In the genomic region with DNA sequence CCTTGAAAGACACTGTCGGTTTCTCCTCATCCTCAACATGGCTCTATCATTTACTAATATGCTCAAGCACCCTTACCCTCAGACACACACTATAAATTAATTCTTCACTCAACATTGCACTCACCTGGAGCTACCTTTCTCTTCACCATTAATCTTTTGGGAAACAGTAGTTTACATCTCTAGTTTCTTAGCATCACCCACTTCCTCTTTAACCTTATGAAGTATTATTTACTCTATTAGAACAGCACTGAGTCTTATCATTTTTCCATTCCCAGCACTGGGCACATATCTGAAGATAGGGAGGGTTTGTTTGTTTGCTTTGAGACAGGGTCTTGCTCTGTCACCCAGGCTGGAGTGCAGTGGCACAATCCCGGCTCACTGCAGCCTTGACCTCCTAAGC, we compare ENCODE assay signal across 15 cellular contexts.
DNase-seq lines count a peak whose midpoint lies in the region; ATAC-seq, FAIRE-seq and TF ChIP-seq lines count a peak whose summit lies in the region.
"Had no signal": no experiment of that assay in that cellular context is flagged by ENCODE, and none has a peak within 500 bp of the region (broad histone marks: within the 10 kb centered on the region; RNA-seq: fewer than 3 reads in every experiment).

No MANE protein-coding gene starts in this region.

- no TSS peak for BruUV-seq in GM12878 (replicated peaks; lab: Mats Ljungman, UMichigan)

- no peaks in the 10 kb centered on the region for H3K36me3 ChIP-seq in GM12878 (ENCODE audit: control insufficient read depth in 2 of 2, insufficient read depth in 2 of 2, low read length in 1 of 2)
- no peaks in the 10 kb centered on the region for H3K36me3 ChIP-seq in esophagus muscularis mucosa

- H3K9me3 Mint-ChIP-seq in stimulated activated naive B cell treated with anti-CD40 and anti-IgM and Interleukin-4, amounts not matched to agents 10 μg/mL and 1 μg/mL and 100 μg/mL, for 72 hours, result peaks cover 0 to 5% of the 10 kb centered on the region in 2 donors
- H3K9me3 Mint-ChIP-seq in stimulated activated effector memory CD8-positive, alpha-beta T cell treated with anti-CD3 and anti-CD28 coated beads, Interleukin-12 subunit alpha, Interleukin-12 subunit beta, amount 100 ng/mL, for 72 hours, result no peaks in the 10 kb centered on the region
- H3K9me3 Mint-ChIP-seq: activated naive CD4-positive, alpha-beta T cell treated with anti-CD3 and anti-CD28 coated beads, Interleukin-2, amount 50 U/mL, for 72 hours had no signal

- TF ChIP-seq CTCF in GM12878 (IDR thresholded peaks at IDR 0.05 in 2 of 3, conservative IDR thresholded peaks at IDR 0.05 in 1 of 3; ENCODE audit: control insufficient read depth in 2 of 3, extremely low read depth in 1 of 3, insufficient read depth in 1 of 3, low read depth in 3 of 3, low read length in 3 of 3) (no peak), esophagus muscularis mucosa (IDR thresholded peaks at IDR 0.05) (no peak)

- CTCF ChIA-PET in GM12878 (lab: Yijun Ruan, JAX), result interaction anchor here (0.8 to 4.4 kb wide), 9 partner anchors 9 to 1213 kb away, joined by 3 to 25 read pairs (median 4); no protein-coding TSS in a partner anchor

- H3K4me3 ChIP-seq in GM12878 (no peak overlapping the region), esophagus muscularis mucosa (no peak overlapping the region)
- H3K4me3 ChIP-seq: GM23248 had no signal

- H3K9me3 ChIP-seq in GM12878 (replicated peaks; ENCODE audit: control insufficient read depth, insufficient read depth, low read length) (peaks cover 2% of the 10 kb centered on the region; the same call in 2 of the 3 replicates), esophagus muscularis mucosa (no peaks in the 10 kb centered on the region)

- SMC1A ChIA-PET in GM12878 (lab: Charles Lee; ENCODE audit: uncharacterized antibody, unreplicated experiment), result interaction anchor here (1.3 to 2.5 kb wide), 8 partner anchors 8 to 501 kb away, joined by 3 to 13 read pairs (median 6); no protein-coding TSS in a partner anchor

- H3K27me3 Mint-ChIP-seq in stimulated activated naive B cell treated with anti-CD40 and anti-IgM and Interleukin-4, amounts not matched to agents 10 μg/mL and 1 μg/mL and 100 μg/mL, for 72 hours, result no peaks in the 10 kb centered on the region
- H3K27me3 Mint-ChIP-seq: CD8-positive, alpha-beta memory T cell had no signal

- H3K4me1 ChIP-seq in GM12878 (ENCODE audit: control insufficient read depth, insufficient read depth, low read length), result peaks cover 16% of the 10 kb centered on the region
- peaks cover 0 to 9% (median 5%) of the 10 kb centered on the region in 4 donors for H3K4me1 ChIP-seq in esophagus muscularis mucosa

- no peak overlapping the region for H3K9ac ChIP-seq in GM12878 (ENCODE audit: control insufficient read depth, insufficient read depth, low read length)
- H3K9ac ChIP-seq: GM23248, KMS-11 had no signal

- TF ChIP-seq POLR2A in GM12878 (IDR thresholded peaks at IDR 0.05; ENCODE audit: low read depth, low read length) (no peak), esophagus muscularis mucosa (IDR thresholded peaks at IDR 0.05; ENCODE audit: low read depth) (no peak)

- POLR2A ChIA-PET in GM12878 (lab: Charles Lee), result no interaction called here

- H3K27me3 ChIP-seq in GM12878 (replicated peaks in 1 of 2; ENCODE audit: control insufficient read depth in 2 of 2, insufficient read depth in 2 of 2, low read length in 1 of 2), result no peaks in the 10 kb centered on the region
- no peaks in the 10 kb centered on the region for H3K27me3 ChIP-seq in esophagus muscularis mucosa

- RAD21 ChIA-PET in GM12878 (lab: Charles Lee; ENCODE audit: unreplicated experiment), result interaction anchor here (1.3 to 3.5 kb wide), 5 partner anchors 11 to 499 kb away, joined by 3 to 15 read pairs (median 4); no protein-coding TSS in a partner anchor

- ATAC-seq in HG03442 (IDR thresholded peaks at IDR 0.05; ENCODE audit: unreplicated experiment) (peak; percentile 18), GM12878 (peak; percentile 51)
- ATAC-seq in stimulated activated naive B cell treated with anti-CD40 and anti-IgM and Interleukin-4, amounts not matched to agents 10 μg/mL and 1 μg/mL and 100 μg/mL, for 72 hours (replicated peaks), result peak; percentile 19 to 35
- no peak for ATAC-seq in stimulated activated effector memory CD8-positive, alpha-beta T cell treated with anti-CD3 and anti-CD28 coated beads, Interleukin-12 subunit alpha, Interleukin-12 subunit beta, amount 100 ng/mL, for 72 hours
- ATAC-seq: activated naive CD4-positive, alpha-beta T cell treated with anti-CD3 and anti-CD28 coated beads, Interleukin-2, amount 50 U/mL, for 72 hours had no signal

- intact Hi-C loops in GM12878 (cut with micrococcal nuclease; ENCODE audit: unreplicated experiment) (loop anchor here (1.0 kb wide), 1 partner anchor 500 kb away; no protein-coding TSS in a partner anchor), esophagus muscularis mucosa (cut with DNase I) (no loop called here)

- TF ChIP-seq RAD21 in GM12878 (IDR thresholded peaks at IDR 0.05; ENCODE audit: insufficient read depth, low read depth, low read length), result no peak

- no peak for TF ChIP-seq EP300 in GM12878 (IDR thresholded peaks at IDR 0.05; ENCODE audit: borderline replicate concordance in 1 of 2, control insufficient read depth in 1 of 2, low read depth in 2 of 2, low read length in 2 of 2)
- no peak for TF ChIP-seq EP300 in esophagus muscularis mucosa (IDR thresholded peaks at IDR 0.05)

- WGBS in GM12878 (ENCODE audit: insufficient coverage, insufficient replicate concordance, low lambda C conversion rate, missing lambda C conversion rate), result 58% methylated on average over 2 of the region's 2 CpGs
- 75% methylated on average over 2 of the region's 2 CpGs for WGBS in esophagus muscularis mucosa

- peak; percentile 1 for DNase-seq in NOMO-1 treated with DMSO at 0.1 percent for 48 hours (lab: John Stamatoyannopoulos, UW; ENCODE audit: unreplicated experiment)
- no peak for DNase-seq in NOMO-1 treated with dmso at 0.1 percent for 144 hours (lab: John Stamatoyannopoulos, UW; ENCODE audit: unreplicated experiment)
- no peak for DNase-seq in GM12878 (ENCODE audit: low read depth, low spot score)
- no peak for DNase-seq in stimulated activated naive B cell treated with anti-CD40 and anti-IgM and Interleukin-4, amounts not matched to agents 10 μg/mL and 1 μg/mL and 100 μg/mL, for 72 hours
- DNase-seq in HuH-7.5 (ENCODE audit: low spot score), result no peak
- DNase-seq in esophagus muscularis mucosa (ENCODE audit: extremely low spot score), result no peak
- no peak for DNase-seq in stimulated activated effector memory CD8-positive, alpha-beta T cell treated with anti-CD3 and anti-CD28 coated beads, Interleukin-12 subunit alpha, Interleukin-12 subunit beta, amount 100 ng/mL, for 72 hours (ENCODE audit: low spot score in 2 of 2)
- DNase-seq: activated CD4-positive, CD25-positive, alpha-beta regulatory T cell treated with anti-CD3 and anti-CD28 coated beads, Interleukin-2, amount 50 U/mL, for 72 hours; CD8-positive, alpha-beta memory T cell; NCI-H524 treated with DMSO at 0.1 percent for 48 hours had no signal

- in situ Hi-C loops in GM12878 (cut with MboI), result no loop called here

- no peak overlapping the region; the same call in 1 of the 2 replicates for H2AFZ ChIP-seq in GM12878 (ENCODE audit: control insufficient read depth, low read depth, low read length)
- H2AFZ ChIP-seq: GM23248 had no signal

- no peak overlapping the region for H3K4me3 Mint-ChIP-seq in stimulated activated naive B cell treated with anti-CD40 and anti-IgM and Interleukin-4, amounts not matched to agents 10 μg/mL and 1 μg/mL and 100 μg/mL, for 72 hours
- H3K4me3 Mint-ChIP-seq in stimulated activated effector memory CD8-positive, alpha-beta T cell treated with anti-CD3 and anti-CD28 coated beads, Interleukin-12 subunit alpha, Interleukin-12 subunit beta, amount 100 ng/mL, for 72 hours, result no peak overlapping the region
- H3K4me3 Mint-ChIP-seq: CD8-positive, alpha-beta memory T cell had no signal

- H3K4me2 ChIP-seq in GM12878 (ENCODE audit: control insufficient read depth, insufficient read depth), result no peak overlapping the region; the same call in 1 of the 2 replicates

- no peak for FAIRE-seq in GM12878 (lab: Jason Lieb, UNC)
- FAIRE-seq: bronchial epithelial cell had no signal

- no peaks in the 10 kb centered on the region for H3K79me2 ChIP-seq in GM12878 (ENCODE audit: control insufficient read depth, insufficient read depth, low read length)

- peaks cover 13 to 18% of the 10 kb centered on the region in 2 donors for H3K4me1 Mint-ChIP-seq in stimulated activated naive B cell treated with anti-CD40 and anti-IgM and Interleukin-4, amounts not matched to agents 10 μg/mL and 1 μg/mL and 100 μg/mL, for 72 hours
- H3K4me1 Mint-ChIP-seq in stimulated activated effector memory CD8-positive, alpha-beta T cell treated with anti-CD3 and anti-CD28 coated beads, Interleukin-12 subunit alpha, Interleukin-12 subunit beta, amount 100 ng/mL, for 72 hours, result no peaks in the 10 kb centered on the region
- H3K4me1 Mint-ChIP-seq: CD8-positive, alpha-beta memory T cell had no signal

- peak overlapping the region; percentile 3 for H3K27ac Mint-ChIP-seq in stimulated activated naive B cell treated with anti-CD40 and anti-IgM and Interleukin-4, amounts not matched to agents 10 μg/mL and 1 μg/mL and 100 μg/mL, for 72 hours
- H3K27ac Mint-ChIP-seq in stimulated activated effector memory CD8-positive, alpha-beta T cell treated with anti-CD3 and anti-CD28 coated beads, Interleukin-12 subunit alpha, Interleukin-12 subunit beta, amount 100 ng/mL, for 72 hours, result no peak overlapping the region
- H3K27ac Mint-ChIP-seq: CD8-positive, alpha-beta memory T cell had no signal

- H3K27ac ChIP-seq in GM12878 (ENCODE audit: control insufficient read depth, insufficient read depth) (no peak overlapping the region), esophagus muscularis mucosa (replicated peaks in 1 of 4) (no peak overlapping the region)
- H3K27ac ChIP-seq: GM23248, KMS-11 had no signal

- no peaks in the 10 kb centered on the region for H4K20me1 ChIP-seq in GM12878 (ENCODE audit: control insufficient read depth, insufficient read depth)

- no peaks in the 10 kb centered on the region for H3K36me3 Mint-ChIP-seq in stimulated activated naive B cell treated with anti-CD40 and anti-IgM and Interleukin-4, amounts not matched to agents 10 μg/mL and 1 μg/mL and 100 μg/mL, for 72 hours
- no peaks in the 10 kb centered on the region for H3K36me3 Mint-ChIP-seq in stimulated activated effector memory CD8-positive, alpha-beta T cell treated with anti-CD3 and anti-CD28 coated beads, Interleukin-12 subunit alpha, Interleukin-12 subunit beta, amount 100 ng/mL, for 72 hours
- H3K36me3 Mint-ChIP-seq: activated naive CD4-positive, alpha-beta T cell treated with anti-CD3 and anti-CD28 coated beads, Interleukin-2, amount 50 U/mL, for 72 hours had no signal

TF ChIP-seq in GM12878, 131 proteins besides CTCF, POLR2A, EP300 and RAD21:
- TF ChIP-seq ASH2L (IDR thresholded peaks at IDR 0.05; ENCODE audit: borderline replicate concordance, low read depth), result no peak
- TF ChIP-seq SPI1 (IDR thresholded peaks at IDR 0.05; ENCODE audit: borderline replicate concordance, insufficient read depth, low read depth, low read length), result peak; percentile 59; the same call in 1 of the 2 replicates
